ENCODE assay signal across 7 cellular contexts in the genomic region with DNA sequence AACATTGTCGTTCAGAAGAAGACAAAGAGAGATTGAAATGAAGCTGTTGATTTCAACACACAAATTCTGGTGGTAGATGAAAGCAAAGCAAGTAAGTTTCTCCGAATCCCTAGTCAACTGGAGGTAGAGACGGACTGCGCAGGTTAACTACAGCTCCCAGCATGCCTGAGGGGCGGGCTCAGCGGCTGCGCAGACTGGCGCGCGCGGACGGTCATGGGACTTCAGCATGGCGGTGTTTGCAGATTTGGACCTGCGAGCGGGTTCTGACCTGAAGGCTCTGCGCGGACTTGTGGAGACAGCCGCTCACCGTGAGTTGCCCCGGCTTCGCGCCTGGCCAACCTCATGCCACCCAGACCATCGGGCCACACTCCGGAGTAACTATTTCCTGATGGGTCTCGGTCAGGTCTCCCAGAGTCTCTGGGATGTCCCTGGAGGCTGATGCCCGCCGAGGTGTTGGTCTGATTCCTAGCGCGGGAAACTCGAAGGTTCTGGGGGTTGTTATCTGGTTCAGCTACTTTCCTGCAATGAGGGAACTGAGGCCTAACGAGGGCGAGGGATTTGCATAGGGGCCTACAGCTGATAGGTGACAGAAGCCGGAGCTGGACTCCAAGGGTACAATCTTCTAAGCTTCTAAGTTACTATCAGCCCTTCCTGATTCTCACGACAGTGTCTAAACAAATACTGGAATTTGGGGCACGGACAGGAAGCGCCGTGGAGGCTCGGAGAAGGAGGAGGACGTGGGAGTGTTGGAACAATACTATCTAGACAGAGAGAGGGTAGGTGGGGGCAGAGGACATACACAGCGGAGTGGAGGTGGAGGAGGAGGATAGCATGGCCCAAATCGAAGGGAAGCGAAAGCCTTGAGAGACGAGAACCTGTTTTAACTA.
A peak's percentile ranks its signal among the peaks of the same experiment; 100 is the strongest.
DNase-seq lines count a peak whose midpoint lies in the region; ATAC-seq and TF ChIP-seq lines count a peak whose summit lies in the region.

Gene RPP30 (plus strand): TSS at position 214 of the 887 bp plus-strand sequence. CDS start 13 bp downstream, at position 227.

- DNase-seq in NCI-H146 treated with DMSO at 0.1 percent for 48 hours (lab: John Stamatoyannopoulos, UW; ENCODE audit: unreplicated experiment) (peak; percentile 71), T-helper 9 cell (peak; percentile 70), astrocyte of the cerebellum (ENCODE audit: low read depth) (peak; percentile 55), hepatic stellate cell (ENCODE audit: low spot score) (peak; percentile 81), retina (peak; percentile 93)

- H3K4me3 ChIP-seq in astrocyte of the cerebellum (ENCODE audit: low read depth, low read length): peak within 1 kb of the TSS; percentile 97

- no peak for TF ChIP-seq CTCF in astrocyte of the cerebellum (IDR thresholded peaks at IDR 0.05; ENCODE audit: low read depth, low read length, missing control alignments)

- in situ Hi-C loops in astrocyte of the cerebellum (cut with HindIII; ENCODE audit: low sequenced_read_pairs): no loop called here

- ATAC-seq in GM18502 (IDR thresholded peaks at IDR 0.05; ENCODE audit: poor library complexity, unreplicated experiment) (peak; percentile 99), HG02852 (IDR thresholded peaks at IDR 0.05; ENCODE audit: unreplicated experiment) (peak; percentile 98)

Comparison
In these comparisons a context has a peak if more than half of its experiments do, and no peak if none do; other contexts are left out.
1. Peak in every context shown above with its lines: DNase-seq, ATAC-seq and H3K4me3 ChIP-seq.